ENCODE assay signal across 11 cellular contexts in genomic region chr17:28937044-28937729, GRCh38. TPM values are rescaled to one million over a fixed set of nuclear protein-coding genes. Genes with fewer than 3 reads are reported as not detected.
DNase-seq lines count a peak whose midpoint lies in the region; ATAC-seq and TF ChIP-seq lines count a peak whose summit lies in the region.
"Had no signal": no experiment of that assay in that cellular context is flagged by ENCODE, and none has a peak within 500 bp of the region (broad histone marks: within the 10 kb centered on the region; RNA-seq: fewer than 3 reads in every experiment).

No MANE protein-coding gene starts in this region.

- peak; percentile 71 to 79 for ATAC-seq in natural killer cell treated with Interleukin-12 subunit alpha and Interleukin-12 subunit beta and Interleukin-15 and Interleukin-18, amount 100 ng/mL, for 72 hours
- no peak for ATAC-seq in GM21786 (IDR thresholded peaks at IDR 0.05; ENCODE audit: unreplicated experiment)

- peak overlapping the region; percentile 66 for H3K4me3 Mint-ChIP-seq in natural killer cell treated with Interleukin-12 subunit alpha and Interleukin-12 subunit beta and Interleukin-15 and Interleukin-18, amount 100 ng/mL, for 72 hours
- H3K4me3 Mint-ChIP-seq: activated B cell treated with CpG ODN at 0.5 μM for 24 hours, mesothelial cell of epicardium had no signal

- intact Hi-C loops in esophagus squamous epithelium (cut with DNase I) = no loop called here

- H3K9me3 ChIP-seq in esophagus squamous epithelium = no peaks in the 10 kb centered on the region

- TF ChIP-seq POLR2A in esophagus squamous epithelium (IDR thresholded peaks at IDR 0.05) = no peak

- whole genome bisulfite sequencing in esophagus squamous epithelium, 2 donors = 41 to 61% methylated on average over 5 of the region's 5 CpGs

- H3K36me3 Mint-ChIP-seq in natural killer cell treated with Interleukin-12 subunit alpha and Interleukin-12 subunit beta and Interleukin-15 and Interleukin-18, amount 100 ng/mL, for 72 hours = no peaks in the 10 kb centered on the region

- peaks cover 3 to 70% (median 37%) of the 10 kb centered on the region in 3 donors for H3K4me1 ChIP-seq in esophagus squamous epithelium

- TF ChIP-seq CTCF in esophagus squamous epithelium (IDR thresholded peaks at IDR 0.05) = no peak

- H3K36me3 ChIP-seq in esophagus squamous epithelium = peaks cover 0 to 22% (median 0%) of the 10 kb centered on the region in 3 donors

- peak; percentile 63 for DNase-seq in AG20443 (ENCODE audit: low spot score)
- DNase-seq in MV-4-11 (lab: John Stamatoyannopoulos, UW) = peak; percentile 69
- DNase-seq in epithelial cell of prostate (ENCODE audit: low read depth, low spot score) = no peak
- no peak for DNase-seq in natural killer cell treated with Interleukin-12 subunit alpha and Interleukin-12 subunit beta and Interleukin-15 and Interleukin-18, amount 100 ng/mL, for 72 hours (ENCODE audit: low spot score)
- DNase-seq in NCI-H226 = no peak
- DNase-seq in NCI-H2081 (lab: John Stamatoyannopoulos, UW) = no peak
- no peak for DNase-seq in esophagus squamous epithelium (lab: John Stamatoyannopoulos, UW)
- DNase-seq: activated B cell treated with CpG ODN at 0.5 μM for 24 hours, NCI-H2171 treated with DMSO at 0.1 percent for 48 hours had no signal

- H3K27ac ChIP-seq in epithelial cell of prostate = peak overlapping the region; percentile 64
- peak overlapping the region in 2 of 4 donors; percentile 27 to 69 for H3K27ac ChIP-seq in esophagus squamous epithelium

- H3K27ac Mint-ChIP-seq in natural killer cell treated with Interleukin-12 subunit alpha and Interleukin-12 subunit beta and Interleukin-15 and Interleukin-18, amount 100 ng/mL, for 72 hours = peak overlapping the region; percentile 55 to 60
- H3K27ac Mint-ChIP-seq: activated B cell treated with CpG ODN at 0.5 μM for 24 hours had no signal

- no peaks in the 10 kb centered on the region for H3K27me3 ChIP-seq in esophagus squamous epithelium

- no peaks in the 10 kb centered on the region for H3K27me3 Mint-ChIP-seq in natural killer cell treated with Interleukin-12 subunit alpha and Interleukin-12 subunit beta and Interleukin-15 and Interleukin-18, amount 100 ng/mL, for 72 hours
- H3K27me3 Mint-ChIP-seq: activated B cell treated with CpG ODN at 0.5 μM for 24 hours had no signal

- H3K4me3 ChIP-seq in esophagus squamous epithelium = no peak overlapping the region

- H3K9me3 Mint-ChIP-seq in natural killer cell treated with Interleukin-12 subunit alpha and Interleukin-12 subunit beta and Interleukin-15 and Interleukin-18, amount 100 ng/mL, for 72 hours = no peaks in the 10 kb centered on the region
- H3K9me3 Mint-ChIP-seq: activated B cell treated with CpG ODN at 0.5 μM for 24 hours, mesothelial cell of epicardium had no signal

- H3K4me1 Mint-ChIP-seq in natural killer cell treated with Interleukin-12 subunit alpha and Interleukin-12 subunit beta and Interleukin-15 and Interleukin-18, amount 100 ng/mL, for 72 hours (ENCODE audit: low read depth in 2 of 2) = peaks cover 54 to 57% of the 10 kb centered on the region in 2 donors

RNA-seq across cellular contexts. Expression of gene PHF12, which starts 14.1 kb away (rescaled TPM):
- 10 to 100 TPM; 68.0 to 72.2 TPM for total RNA-seq in natural killer cell treated with Interleukin-12 subunit alpha and Interleukin-12 subunit beta and Interleukin-15 and Interleukin-18, amount 100 ng/mL, for 72 hours
- total RNA-seq in esophagus squamous epithelium = 10 to 100 TPM; 13.0 to 35.6 (median 18.8) TPM

RNA-seq across cellular contexts. Expression of gene DHRS13, which starts 34.3 kb away (rescaled TPM):
- total RNA-seq in natural killer cell treated with Interleukin-12 subunit alpha and Interleukin-12 subunit beta and Interleukin-15 and Interleukin-18, amount 100 ng/mL, for 72 hours = 10 to 100 TPM; 22.5 to 26.1 TPM
- 10 to 100 TPM; 10.3 to 17.0 (median 14.9) TPM for total RNA-seq in esophagus squamous epithelium

RNA-seq across cellular contexts. Expression of gene FLOT2, which starts 39.7 kb away (rescaled TPM):
- total RNA-seq in natural killer cell treated with Interleukin-12 subunit alpha and Interleukin-12 subunit beta and Interleukin-15 and Interleukin-18, amount 100 ng/mL, for 72 hours = 10 to 100 TPM; 79.3 to 95.8 TPM
- total RNA-seq in esophagus squamous epithelium = 10 to 100 TPM; 44.8 to 81.8 (median 65.2) TPM

Comparison
In these comparisons a context has a peak if more than half of its experiments do, and no peak if none do; other contexts are left out.
1. DNase-seq: peak in AG20443 (single experiment) and MV-4-11 (single experiment); none in epithelial cell of prostate (single experiment), natural killer cell treated with Interleukin-12 subunit alpha and Interleukin-12 subunit beta and Interleukin-15 and Interleukin-18, amount 100 ng/mL, for 72 hours (single experiment), NCI-H226 (single experiment), NCI-H2081 (0 of 2) and esophagus squamous epithelium (single experiment).